ENCODE assay signal across 20 cellular contexts in the genomic region with DNA sequence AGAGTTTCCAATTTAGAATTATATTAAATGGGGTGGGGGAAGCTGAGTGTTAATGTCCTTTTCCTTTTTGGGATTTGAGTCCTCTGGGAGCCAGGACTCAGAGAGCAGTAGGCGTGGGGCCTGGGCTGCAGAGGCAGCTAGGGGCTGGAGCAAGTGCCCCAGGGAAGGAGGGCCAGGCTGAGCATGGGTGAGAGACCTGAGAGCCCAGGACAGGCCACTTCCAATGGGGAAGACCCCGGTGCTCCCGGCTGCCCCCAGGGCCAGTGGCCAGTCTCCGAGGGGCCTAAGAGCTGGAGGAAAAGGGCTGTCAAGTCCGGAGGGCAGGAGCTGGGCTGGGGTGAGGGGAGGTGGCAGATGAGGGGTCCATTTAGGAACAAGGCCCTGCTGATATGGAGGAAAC.
DNase-seq lines count a peak whose midpoint lies in the region; ATAC-seq and TF ChIP-seq lines count a peak whose summit lies in the region.
"Had no signal": no experiment of that assay in that cellular context is flagged by ENCODE, and none has a peak within 500 bp of the region (broad histone marks: within the 10 kb centered on the region; RNA-seq: fewer than 3 reads in every experiment).

No MANE protein-coding gene starts in this region.

- H3K9me3 Mint-ChIP-seq in activated CD8-positive, alpha-beta memory T cell treated with anti-CD3 and anti-CD28 coated beads, Interleukin-2, amount 10 ng/mL, durations not matched to agents 7 days and 5 days (ENCODE audit: low read depth), result no peaks in the 10 kb centered on the region
- no peaks in the 10 kb centered on the region for H3K9me3 Mint-ChIP-seq in type B pancreatic cell
- H3K9me3 Mint-ChIP-seq: CD4-positive, alpha-beta T cell had no signal

- ATAC-seq in activated CD8-positive, alpha-beta memory T cell treated with anti-CD3 and anti-CD28 coated beads, Interleukin-2, amount 10 ng/mL, durations not matched to agents 7 days and 5 days, result no peak
- ATAC-seq: A549 had no signal

- TF ChIP-seq CTCF in type B pancreatic cell (conservative IDR thresholded peaks at IDR 0.05), result no peak
- no peak for TF ChIP-seq CTCF in GM10266 (IDR thresholded peaks at IDR 0.05; ENCODE audit: control insufficient read depth, insufficient read depth, low read depth, missing control alignments)

- CTCF ChIA-PET in activated CD8-positive, alpha-beta memory T cell treated with anti-CD3 and anti-CD28 coated beads, Interleukin-2, amount 10 ng/mL, durations not matched to agents 7 days and 5 days (lab: Charles Lee), result no interaction called here

- no peaks in the 10 kb centered on the region for H3K36me3 Mint-ChIP-seq in activated CD8-positive, alpha-beta memory T cell treated with anti-CD3 and anti-CD28 coated beads, Interleukin-2, amount 10 ng/mL, durations not matched to agents 7 days and 5 days
- H3K36me3 Mint-ChIP-seq in type B pancreatic cell, result no peaks in the 10 kb centered on the region
- H3K36me3 Mint-ChIP-seq: CD14-positive monocyte; CD8-positive, alpha-beta memory T cell had no signal

- no peaks in the 10 kb centered on the region for H3K4me1 Mint-ChIP-seq in activated CD8-positive, alpha-beta memory T cell treated with anti-CD3 and anti-CD28 coated beads, Interleukin-2, amount 10 ng/mL, durations not matched to agents 7 days and 5 days
- peaks cover 22% of the 10 kb centered on the region for H3K4me1 Mint-ChIP-seq in type B pancreatic cell (ENCODE audit: unreplicated experiment)
- H3K4me1 Mint-ChIP-seq: CD14-positive monocyte; CD8-positive, alpha-beta memory T cell had no signal

- peak; percentile 21 for DNase-seq in activated CD8-positive, alpha-beta memory T cell treated with anti-CD3 and anti-CD28 coated beads, Interleukin-2, amount 10 ng/mL, durations not matched to agents 7 days and 5 days
- DNase-seq in activated CD8-positive, alpha-beta memory T cell treated with anti-CD3 and anti-CD28 coated beads, Interleukin-2, amount 50 U/mL, for 4 hours, result no peak
- DNase-seq in ecto neural progenitor cell (ENCODE audit: low spot score), result peak; percentile 36
- DNase-seq in type B pancreatic cell (ENCODE audit: extremely low spot score, unreplicated experiment), result peak; percentile 66
- no peak for DNase-seq in T-helper 2 cell
- no peak for DNase-seq in GM10266 (ENCODE audit: extremely low spot score)
- DNase-seq: 8988T; ACHN; AML-193; BE2C; CD4-positive, alpha-beta T cell; CD8-positive, alpha-beta memory T cell; DMS 273 treated with DMSO at 0.1 percent for 48 hours; DMS79; EL; GDM1; GOT3; HFFc6 had no signal

- H3K4me3 Mint-ChIP-seq in activated CD8-positive, alpha-beta memory T cell treated with anti-CD3 and anti-CD28 coated beads, Interleukin-2, amount 10 ng/mL, durations not matched to agents 7 days and 5 days, result no peak overlapping the region
- no peak overlapping the region for H3K4me3 Mint-ChIP-seq in type B pancreatic cell
- H3K4me3 Mint-ChIP-seq: CD14-positive monocyte; CD4-positive, alpha-beta T cell; CD8-positive, alpha-beta memory T cell; HFFc6 had no signal

- no peak overlapping the region for H3K27ac Mint-ChIP-seq in activated CD8-positive, alpha-beta memory T cell treated with anti-CD3 and anti-CD28 coated beads, Interleukin-2, amount 10 ng/mL, durations not matched to agents 7 days and 5 days
- H3K27ac Mint-ChIP-seq in type B pancreatic cell, result no peak overlapping the region
- H3K27ac Mint-ChIP-seq: CD14-positive monocyte; CD4-positive, alpha-beta T cell; CD8-positive, alpha-beta memory T cell; HFFc6 had no signal

- H3K27me3 Mint-ChIP-seq in activated CD8-positive, alpha-beta memory T cell treated with anti-CD3 and anti-CD28 coated beads, Interleukin-2, amount 10 ng/mL, durations not matched to agents 7 days and 5 days, result no peaks in the 10 kb centered on the region
- H3K27me3 Mint-ChIP-seq in type B pancreatic cell, result peaks cover 23% of the 10 kb centered on the region

Comparison
In these comparisons a context has a peak if more than half of its experiments do, and no peak if none do; other contexts are left out.
1. DNase-seq: peak in activated CD8-positive, alpha-beta memory T cell treated with anti-CD3 and anti-CD28 coated beads, Interleukin-2, amount 10 ng/mL, durations not matched to agents 7 days and 5 days (single experiment), ecto neural progenitor cell (single experiment) and type B pancreatic cell (single experiment); none in activated CD8-positive, alpha-beta memory T cell treated with anti-CD3 and anti-CD28 coated beads, Interleukin-2, amount 50 U/mL, for 4 hours (single experiment), T-helper 2 cell (0 of 5) and GM10266 (single experiment).